In genomic region chr2:216914491-216914890, GRCh38 we compare ENCODE assay signal across 26 cellular contexts. TPM values are rescaled to one million over a fixed set of nuclear protein-coding genes. Genes with fewer than 3 reads are reported as not detected.
DNase-seq lines count a peak whose midpoint lies in the region; ATAC-seq, FAIRE-seq and TF ChIP-seq lines count a peak whose summit lies in the region.
"Had no signal": no experiment of that assay in that cellular context is flagged by ENCODE, and none has a peak within 500 bp of the region (broad histone marks: within the 10 kb centered on the region; RNA-seq: fewer than 3 reads in every experiment).

No MANE protein-coding gene starts in this region.

- H3K36me3 ChIP-seq in IMR-90 (ENCODE audit: control insufficient read depth, insufficient read depth, low read length) (no peaks in the 10 kb centered on the region), H1 (ENCODE audit: control insufficient read depth in 2 of 4, insufficient read depth in 4 of 4, low read length in 3 of 4) (no peaks in the 10 kb centered on the region), neuronal stem cell (replicated peaks in 1 of 2; ENCODE audit: control insufficient read depth in 2 of 2, insufficient read depth in 2 of 2, low read length in 2 of 2) (no peaks in the 10 kb centered on the region)
- H3K36me3 ChIP-seq: BE2C; BLaER1 treated with 17β-estradiol and CSF1 and Interleukin-3, amounts not matched to agents 10 nM and 100 nM had no signal

- no peak overlapping the region for H3K27ac Mint-ChIP-seq in activated CD4-positive, alpha-beta T cell treated with anti-CD3 and anti-CD28 coated beads, Interleukin-2, amount 10 ng/mL, durations not matched to agents 24 days and 14 days
- H3K27ac Mint-ChIP-seq: CD14-positive monocyte; CD4-positive, alpha-beta T cell; CD8-positive, alpha-beta memory T cell; H9 had no signal

- H2BK20ac ChIP-seq in IMR-90 (ENCODE audit: low read depth, low read length): 0 out of 2 replicates have a peak overlapping the region, but pooled peaks have one; percentile 29
- no peak overlapping the region for H2BK20ac ChIP-seq in H1 (ENCODE audit: low read length)

- no peak overlapping the region for H2AFZ ChIP-seq in IMR-90 (replicated peaks; ENCODE audit: low read length, poor library complexity)
- no peak overlapping the region for H2AFZ ChIP-seq in H1 (ENCODE audit: low read length)
- no peak overlapping the region for H2AFZ ChIP-seq in neuronal stem cell (ENCODE audit: low read length)

- H3K9ac ChIP-seq in IMR-90 (ENCODE audit: low read depth, low read length): no peak overlapping the region
- H3K9ac ChIP-seq in H1 (replicated peaks in 1 of 4; ENCODE audit: extremely low read depth in 1 of 4, low read depth in 3 of 4, low read length in 3 of 4): no peak overlapping the region
- no peak overlapping the region for H3K9ac ChIP-seq in neuronal stem cell (ENCODE audit: low read depth, low read length, poor library complexity)
- H3K9ac ChIP-seq: BLaER1 treated with 17β-estradiol and CSF1 and Interleukin-3, amounts not matched to agents 10 nM and 100 nM; GM23248 had no signal

- TF ChIP-seq POLR2A in IMR-90 (IDR thresholded peaks at IDR 0.05; ENCODE audit: low read depth, low read length) (no peak), H1 (IDR thresholded peaks at IDR 0.05; ENCODE audit: control extremely low read depth in 1 of 2, low read depth in 2 of 2, low read length in 2 of 2) (no peak)

- H4K91ac ChIP-seq in IMR-90 (ENCODE audit: insufficient read depth, low read depth, low read length): no peak overlapping the region
- no peak overlapping the region for H4K91ac ChIP-seq in H1 (replicated peaks; ENCODE audit: insufficient read length, low read length)
- no peak overlapping the region for H4K91ac ChIP-seq in neuronal stem cell (ENCODE audit: low read depth, low read length, poor library complexity)

- H3K23me2 ChIP-seq in H1 (ENCODE audit: low read depth, low read length): no peaks in the 10 kb centered on the region

- DNase-seq in IMR-90 (no peak), H1 (ENCODE audit: low read depth in 1 of 2, low spot score in 2 of 2) (no peak), islet precursor cell (peak; percentile 44), neuronal stem cell (ENCODE audit: low spot score) (peak; percentile 80), mucosa of gallbladder (ENCODE audit: low spot score) (no peak), hippocampal formation (lab: John Stamatoyannopoulos, UW) (no peak)
- DNase-seq in activated CD4-positive, alpha-beta T cell treated with anti-CD3 and anti-CD28 coated beads, Interleukin-2, amount 10 ng/mL, durations not matched to agents 24 days and 14 days: no peak
- DNase-seq: 8988T; ACHN; AML-193; BE2C; CD4-positive, alpha-beta T cell; CD8-positive, alpha-beta memory T cell; DMS 273 treated with DMSO at 0.1 percent for 48 hours; DMS79; EL; H9 had no signal

- no TSS peak for BruUV-seq in IMR-90 (replicated peaks; lab: Mats Ljungman, UMichigan)

- H2AK5ac ChIP-seq in IMR-90 (ENCODE audit: low read depth, low read length): no peak overlapping the region
- H2AK5ac ChIP-seq in H1 (ENCODE audit: low read depth, low read length): no peak overlapping the region
- H2AK5ac ChIP-seq in neuronal stem cell (ENCODE audit: low read depth, low read length): no peak overlapping the region

- no peak for ATAC-seq in IMR-90 (ENCODE audit: low read depth)
- ATAC-seq: A549, HCT116 had no signal

- H3K27me3 ChIP-seq in IMR-90 (ENCODE audit: control insufficient read depth, insufficient read depth, low read length): no peaks in the 10 kb centered on the region
- H3K27me3 ChIP-seq in H1 (replicated peaks in 1 of 4; ENCODE audit: control insufficient read depth in 3 of 4, extremely low read depth in 1 of 4, insufficient read depth in 3 of 4, low read length in 3 of 4): no peaks in the 10 kb centered on the region
- no peaks in the 10 kb centered on the region for H3K27me3 ChIP-seq in neuronal stem cell (ENCODE audit: control insufficient read depth in 3 of 3, insufficient read depth in 3 of 3, low read depth in 1 of 3, low read length in 3 of 3)
- H3K27me3 ChIP-seq: BE2C; BLaER1 treated with 17β-estradiol and CSF1 and Interleukin-3, amounts not matched to agents 10 nM and 100 nM had no signal

- H2BK15ac ChIP-seq in IMR-90 (ENCODE audit: low read depth, low read length) (no peak overlapping the region), H1 (ENCODE audit: low read length) (peak overlapping the region; percentile 65; the same call in 1 of the 2 replicates), neuronal stem cell (ENCODE audit: low read length) (no peak overlapping the region)

- H3K9me1 ChIP-seq in IMR-90 (ENCODE audit: insufficient read depth, low read length): peaks cover 6% of the 10 kb centered on the region; the same call in 1 of the 2 replicates

- CTCF ChIA-PET in IMR-90 (lab: Yijun Ruan, JAX) (no interaction called here), H1 (lab: Charles Lee; ENCODE audit: partially characterized antibody) (interaction anchor here (1.5 kb wide), 1 partner anchor 191 kb away, joined by 3 read pairs; no protein-coding TSS in a partner anchor)

- H2AK9ac ChIP-seq in IMR-90 (replicated peaks; ENCODE audit: low read depth, low read length, poor library complexity): no peak overlapping the region

- no CpG with 5 or more reads among the region's 3 CpGs for WGBS in IMR-90 (ENCODE audit: extremely low coverage in 2 of 2, insufficient read length in 1 of 2), 2 experiments
- 95% methylated on average over 3 of the region's 3 CpGs; no CpG with 5 or more reads in 1 of the 2 experiments for WGBS in H1 (ENCODE audit: extremely low coverage in 1 of 2, insufficient coverage in 1 of 2, insufficient read length in 1 of 2, insufficient replicate concordance in 2 of 2, low coverage in 1 of 2, low lambda C conversion rate in 2 of 2, missing lambda C conversion rate in 1 of 2), 2 experiments
- no CpG with 5 or more reads among the region's 3 CpGs for WGBS in neuronal stem cell (ENCODE audit: extremely low coverage in 2 of 2, insufficient read length in 2 of 2, insufficient replicate concordance in 1 of 2), 2 donors

- H2BK5ac ChIP-seq in IMR-90 (ENCODE audit: low read depth, low read length, poor library complexity, severe bottlenecking) (no peak overlapping the region), H1 (ENCODE audit: low read depth, low read length) (no peak overlapping the region), neuronal stem cell (ENCODE audit: low read length) (no peak overlapping the region)

- intact Hi-C loops in IMR-90 (cut with micrococcal nuclease): no loop called here
- intact Hi-C loops in activated CD4-positive, alpha-beta T cell treated with anti-CD3 and anti-CD28 coated beads, Interleukin-2, amount 10 ng/mL, durations not matched to agents 24 days and 14 days (cut with micrococcal nuclease): no loop called here

- no peaks in the 10 kb centered on the region for H4K20me1 ChIP-seq in IMR-90 (ENCODE audit: insufficient read depth, low read length)
- no peaks in the 10 kb centered on the region for H4K20me1 ChIP-seq in H1 (replicated peaks in 1 of 2; ENCODE audit: control insufficient read depth in 1 of 2, insufficient read depth in 2 of 2, low read length in 2 of 2)
- H4K20me1 ChIP-seq: BLaER1 treated with 17β-estradiol and CSF1 and Interleukin-3, amounts not matched to agents 10 nM and 100 nM had no signal

- dilution Hi-C loops in IMR-90 (cut with HindIII; ENCODE audit: low sequenced_read_pairs, unreplicated experiment): no loop called here

- H3K56ac ChIP-seq in IMR-90 (ENCODE audit: extremely low read depth, insufficient read depth, low read length): no peak overlapping the region
- H3K56ac ChIP-seq in H1 (replicated peaks; ENCODE audit: insufficient read length, low read depth, low read length): no peak overlapping the region

- H3K4me2 ChIP-seq in IMR-90 (ENCODE audit: low read depth, low read length) (no peak overlapping the region), H1 (ENCODE audit: insufficient read depth in 1 of 2, low read depth in 2 of 2, low read length in 2 of 2) (no peak overlapping the region; a peak in 1 of 4 replicates), neuronal stem cell (ENCODE audit: insufficient read depth, low read length, poor library complexity, severe bottlenecking) (no peak overlapping the region)
- H3K4me2 ChIP-seq: A549; BLaER1 treated with 17β-estradiol and CSF1 and Interleukin-3, amounts not matched to agents 10 nM and 100 nM had no signal

- no peak overlapping the region for H4K5ac ChIP-seq in IMR-90 (ENCODE audit: low read depth, low read length)
- H4K5ac ChIP-seq in H1 (ENCODE audit: insufficient read length, low read depth, low read length): no peak overlapping the region

- no peak for TF ChIP-seq EP300 in H1 (IDR thresholded peaks at IDR 0.05; ENCODE audit: borderline replicate concordance in 1 of 2, low read depth in 2 of 2, low read length in 2 of 2)

- H3K14ac ChIP-seq in IMR-90 (replicated peaks; ENCODE audit: low read depth, low read length): no peak overlapping the region
- H3K14ac ChIP-seq in H1 (ENCODE audit: insufficient read length): no peak overlapping the region
- no peak overlapping the region for H3K14ac ChIP-seq in neuronal stem cell (ENCODE audit: low read length)

- H3K4me1 ChIP-seq in IMR-90 (ENCODE audit: control insufficient read depth, insufficient read depth, low read length) (peaks cover 3% of the 10 kb centered on the region; the same call in 1 of the 2 replicates), H1 (replicated peaks in 1 of 4; ENCODE audit: control insufficient read depth in 3 of 4, insufficient read depth in 4 of 4, low read length in 3 of 4) (no peaks in the 10 kb centered on the region; a peak in 1 of 7 replicates), neuronal stem cell (ENCODE audit: control insufficient read depth in 2 of 2, insufficient read depth in 1 of 2, low read depth in 1 of 2, low read length in 2 of 2) (peaks cover 20 to 23% of the 10 kb centered on the region in 2 donors)
- H3K4me1 ChIP-seq: BE2C had no signal

- POLR2A ChIA-PET in IMR-90 (lab: Charles Lee; ENCODE audit: unreplicated experiment): no interaction called here
- POLR2A ChIA-PET in H1 (lab: Charles Lee; ENCODE audit: partially characterized antibody): no interaction called here

- H3K23ac ChIP-seq in IMR-90 (ENCODE audit: low read depth, low read length): no peak overlapping the region
- no peak overlapping the region for H3K23ac ChIP-seq in H1 (ENCODE audit: insufficient read length)
- H3K23ac ChIP-seq in neuronal stem cell (ENCODE audit: low read depth, low read length, poor library complexity): no peak overlapping the region

- peaks cover 2% of the 10 kb centered on the region for H3K27me3 Mint-ChIP-seq in activated CD4-positive, alpha-beta T cell treated with anti-CD3 and anti-CD28 coated beads, Interleukin-2, amount 10 ng/mL, durations not matched to agents 24 days and 14 days
- H3K27me3 Mint-ChIP-seq: CD4-positive, alpha-beta T cell had no signal

- no peak overlapping the region for H2BK120ac ChIP-seq in IMR-90 (ENCODE audit: low read depth, low read length)
- H2BK120ac ChIP-seq in H1 (replicated peaks; ENCODE audit: low read depth, low read length): no peak overlapping the region
- H2BK120ac ChIP-seq in neuronal stem cell (ENCODE audit: low read depth, low read length): no peak overlapping the region

- H4K8ac ChIP-seq in IMR-90 (ENCODE audit: low read depth in 2 of 2, low read length in 2 of 2) (no peak overlapping the region), H1 (ENCODE audit: extremely low read depth, insufficient read depth, low read length) (no peak overlapping the region), neuronal stem cell (ENCODE audit: low read depth, low read length) (no peak overlapping the region)

- no peaks in the 10 kb centered on the region for H3K4me1 Mint-ChIP-seq in activated CD4-positive, alpha-beta T cell treated with anti-CD3 and anti-CD28 coated beads, Interleukin-2, amount 10 ng/mL, durations not matched to agents 24 days and 14 days
- H3K4me1 Mint-ChIP-seq: CD14-positive monocyte; CD8-positive, alpha-beta memory T cell had no signal

- no peak overlapping the region for H3K4me3 ChIP-seq in IMR-90 (ENCODE audit: insufficient read depth, low read depth, low read length)
- no peak overlapping the region for H3K4me3 ChIP-seq in H1 (ENCODE audit: extremely low read depth in 1 of 4, insufficient read depth in 2 of 4, low read depth in 3 of 4, low read length in 4 of 4)
- H3K4me3 ChIP-seq in neuronal stem cell (ENCODE audit: low read length in 2 of 2): no peak overlapping the region
- H3K4me3 ChIP-seq: A549; BLaER1 treated with 17β-estradiol and CSF1 and Interleukin-3, amounts not matched to agents 10 nM and 100 nM; GM23248 had no signal

- H3K79me1 ChIP-seq in IMR-90 (ENCODE audit: low read depth in 1 of 2, low read length in 2 of 2) (no peaks in the 10 kb centered on the region), H1 (ENCODE audit: low read depth, low read length) (no peaks in the 10 kb centered on the region; the same call in 1 of the 2 replicates), neuronal stem cell (ENCODE audit: low read depth, low read length) (no peaks in the 10 kb centered on the region)

- in situ Hi-C loops in IMR-90 (cut with MboI; ENCODE audit: low sequenced_read_pairs): no loop called here

- TF ChIP-seq CTCF in IMR-90 (conservative IDR thresholded peaks at IDR 0.05; ENCODE audit: low read depth, low read length): no peak
- TF ChIP-seq CTCF in H1 (IDR thresholded peaks at IDR 0.05; ENCODE audit: control extremely low read depth in 1 of 3, insufficient read depth in 1 of 3, low read depth in 1 of 3, low read length in 3 of 3): no peak

- no peak for FAIRE-seq in H1 (lab: Jason Lieb, UNC)
- FAIRE-seq: A549, D721Med, GM12892 had no signal

- H3K27ac ChIP-seq in IMR-90 (ENCODE audit: insufficient read depth, low read length) (no peak overlapping the region), H1 (ENCODE audit: low read depth, low read length) (no peak overlapping the region), neuronal stem cell (replicated peaks; ENCODE audit: low read length) (peak overlapping the region; percentile 73)
- H3K27ac ChIP-seq: A549; BLaER1 treated with 17β-estradiol and CSF1 and Interleukin-3, amounts not matched to agents 10 nM and 100 nM had no signal

- H3K4ac ChIP-seq in IMR-90 (ENCODE audit: low read depth, low read length): no peak overlapping the region
- no peak overlapping the region for H3K4ac ChIP-seq in H1 (replicated peaks; ENCODE audit: insufficient read length, low read depth, low read length)
- no peak overlapping the region for H3K4ac ChIP-seq in neuronal stem cell (ENCODE audit: low read length)

- no peaks in the 10 kb centered on the region for H3K79me2 ChIP-seq in H1 (ENCODE audit: control insufficient read depth in 1 of 2, insufficient read depth in 2 of 2, low read length in 2 of 2)

- H3K36me3 Mint-ChIP-seq in activated CD4-positive, alpha-beta T cell treated with anti-CD3 and anti-CD28 coated beads, Interleukin-2, amount 10 ng/mL, durations not matched to agents 24 days and 14 days (ENCODE audit: low read depth): no peaks in the 10 kb centered on the region
- H3K36me3 Mint-ChIP-seq: CD14-positive monocyte; CD8-positive, alpha-beta memory T cell had no signal

- H3K9me3 Mint-ChIP-seq in activated CD4-positive, alpha-beta T cell treated with anti-CD3 and anti-CD28 coated beads, Interleukin-2, amount 10 ng/mL, durations not matched to agents 24 days and 14 days: no peaks in the 10 kb centered on the region
- H3K9me3 Mint-ChIP-seq: CD4-positive, alpha-beta T cell; H9 had no signal

- H2BK12ac ChIP-seq in H1 (ENCODE audit: low read depth, low read length) (no peak overlapping the region), neuronal stem cell (ENCODE audit: low read length) (no peak overlapping the region)

- no peaks in the 10 kb centered on the region for H3K9me3 ChIP-seq in IMR-90 (ENCODE audit: control insufficient read depth, insufficient read depth, low read length)
- no peaks in the 10 kb centered on the region for H3K9me3 ChIP-seq in H1 (ENCODE audit: insufficient read depth in 2 of 2, low read depth in 1 of 2, low read length in 1 of 2)
- peaks cover 0 to 10% of the 10 kb centered on the region in 2 donors for H3K9me3 ChIP-seq in neuronal stem cell (replicated peaks in 1 of 2; ENCODE audit: control insufficient read depth in 2 of 2, insufficient read depth in 1 of 2, low read depth in 1 of 2, low read length in 2 of 2)
- H3K9me3 ChIP-seq: A549; BE2C; BLaER1 treated with 17β-estradiol and CSF1 and Interleukin-3, amounts not matched to agents 10 nM and 100 nM had no signal

- TF ChIP-seq RAD21 in IMR-90 (IDR thresholded peaks at IDR 0.05; ENCODE audit: low read length) (no peak), H1 (IDR thresholded peaks at IDR 0.05 in 1 of 2, conservative IDR thresholded peaks at IDR 0.05 in 1 of 2; ENCODE audit: low read depth in 2 of 2, low read length in 2 of 2) (no peak)

- no peak overlapping the region for H3K4me3 Mint-ChIP-seq in activated CD4-positive, alpha-beta T cell treated with anti-CD3 and anti-CD28 coated beads, Interleukin-2, amount 10 ng/mL, durations not matched to agents 24 days and 14 days
- H3K4me3 Mint-ChIP-seq: CD14-positive monocyte; CD4-positive, alpha-beta T cell; CD8-positive, alpha-beta memory T cell; H9 had no signal

- no peak overlapping the region for H3K18ac ChIP-seq in IMR-90 (ENCODE audit: low read depth, low read length)
- no peak overlapping the region for H3K18ac ChIP-seq in H1 (ENCODE audit: extremely low read depth, low read length)
- no peak overlapping the region for H3K18ac ChIP-seq in neuronal stem cell (ENCODE audit: low read length)

RNA-seq across cellular contexts. Expression of gene TNP1, which starts 54.6 kb away (rescaled TPM):
- total RNA-seq in IMR-90 (2012; rRNA removed) (not detected in 2 replicates), mucosa of gallbladder (not detected)
- polyA plus RNA-seq in IMR-90 (2012; rRNA removed) (not detected in 2 replicates), H1 (2011; rRNA removed) (not detected in 2 replicates)
- not detected in 2 replicates for polyA plus RNA-seq in IMR-90 (2012; cell fraction: cytosol; rRNA removed)
- polyA plus RNA-seq in IMR-90 (2012; cell fraction: nucleus; rRNA removed; ENCODE audit: low replicate concordance): not detected in 2 replicates
- total RNA-seq in H1 (2021; fragmentation: NEBNext Ultra II Directional; extraction: Animal tissue kit (Norgen Biotek cat#: 25700)): not detected in 2 replicates
- polyA plus RNA-seq in H1 (2011; cell fraction: cytosol; rRNA removed): not detected
- polyA plus RNA-seq in H1 (2011; cell fraction: nucleus; rRNA removed): not detected
- polyA plus RNA-seq in H1 (2012, experiment 1 of 2): not detected in 4 replicates
- not detected for polyA plus RNA-seq in H1 (2012, experiment 2 of 2)
- polyA plus RNA-seq in H1 (2013, experiment 1 of 2): not detected
- not detected for polyA plus RNA-seq in H1 (2013, experiment 2 of 2)
- not detected in 2 replicates for polyA minus RNA-seq in H1 (2011; rRNA and poly(A)+ RNA removed)
- not detected for polyA minus RNA-seq in H1 (2011; cell fraction: cytosol; rRNA and poly(A)+ RNA removed)
- not detected for polyA minus RNA-seq in H1 (2011; cell fraction: nucleus; rRNA and poly(A)+ RNA removed)
- 0.15 TPM for polyA plus RNA-seq in neuronal stem cell (2013, experiment 1 of 2)
- polyA plus RNA-seq in neuronal stem cell (2013, experiment 2 of 2): not detected
- not detected in 2 replicates for total RNA-seq in activated CD4-positive, alpha-beta T cell treated with anti-CD3 and anti-CD28 coated beads, Interleukin-2, amount 10 ng/mL, durations not matched to agents 24 days and 14 days
- total RNA-seq: CD4-positive, alpha-beta T cell; CD8-positive, alpha-beta memory T cell; G401; GM23248; H4; H9 had no signal
- polyA plus RNA-seq: A549; CD14-positive monocyte; CD8-positive, alpha-beta memory T cell; GM23248 had no signal

Comparison
In these comparisons a context has a peak if more than half of its experiments do, and no peak if none do; other contexts are left out.
1. DNase-seq: peak in islet precursor cell (single experiment) and neuronal stem cell (single experiment); none in IMR-90 (single experiment), H1 (0 of 2), activated CD4-positive, alpha-beta T cell treated with anti-CD3 and anti-CD28 coated beads, Interleukin-2, amount 10 ng/mL, durations not matched to agents 24 days and 14 days (single experiment), mucosa of gallbladder (single experiment) and hippocampal formation (0 of 2).